ENCODE assay signal across 24 cellular contexts in the genomic region with DNA sequence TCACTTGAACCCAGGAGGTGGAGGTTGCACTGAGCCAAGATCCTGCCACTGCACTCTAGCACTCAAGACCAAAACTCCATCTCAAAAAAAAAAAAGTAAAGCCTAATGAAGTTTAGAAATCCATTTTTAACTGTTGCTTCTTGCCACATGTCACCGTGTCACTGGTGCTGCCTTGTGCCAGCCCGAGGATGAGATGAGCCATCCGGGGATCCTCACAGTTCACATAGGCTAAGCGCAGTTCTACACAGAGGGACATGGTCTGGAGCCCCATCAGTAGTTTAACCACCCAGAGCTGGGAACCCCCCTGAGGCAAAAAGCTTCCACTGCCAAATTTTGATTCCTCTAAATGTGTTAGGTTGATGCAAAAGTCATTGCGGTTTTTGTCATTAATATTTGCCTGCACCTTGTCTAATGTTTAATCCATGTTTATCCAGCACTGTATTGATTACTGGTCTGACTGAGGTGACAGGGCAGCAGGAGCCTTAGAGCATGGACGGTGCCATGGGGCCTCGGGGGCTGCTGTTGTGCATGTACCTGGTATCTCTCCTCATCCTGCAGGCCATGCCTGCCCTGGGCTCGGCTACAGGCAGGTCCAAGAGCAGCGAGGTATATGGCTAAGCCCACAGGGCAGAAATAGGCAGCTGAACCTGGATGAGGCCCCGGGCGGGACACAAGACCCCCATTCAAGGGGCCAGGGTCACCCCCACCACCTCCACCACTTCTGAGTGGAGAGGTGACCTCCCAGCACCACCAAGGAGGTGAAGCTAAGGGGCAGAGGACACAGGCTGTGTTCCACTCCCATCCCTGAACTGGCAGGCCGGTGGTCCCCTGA. TPM values are rescaled to one million over a fixed set of nuclear protein-coding genes. Genes with fewer than 3 reads are reported as not detected.
A peak's percentile ranks its signal among the peaks of the same experiment; 100 is the strongest.
DNase-seq lines count a peak whose midpoint lies in the region; ATAC-seq and TF ChIP-seq lines count a peak whose summit lies in the region.
"Had no signal": no experiment of that assay in that cellular context is flagged by ENCODE, and none has a peak within 500 bp of the region (broad histone marks: within the 10 kb centered on the region; RNA-seq: fewer than 3 reads in every experiment).

A gene with protein sequence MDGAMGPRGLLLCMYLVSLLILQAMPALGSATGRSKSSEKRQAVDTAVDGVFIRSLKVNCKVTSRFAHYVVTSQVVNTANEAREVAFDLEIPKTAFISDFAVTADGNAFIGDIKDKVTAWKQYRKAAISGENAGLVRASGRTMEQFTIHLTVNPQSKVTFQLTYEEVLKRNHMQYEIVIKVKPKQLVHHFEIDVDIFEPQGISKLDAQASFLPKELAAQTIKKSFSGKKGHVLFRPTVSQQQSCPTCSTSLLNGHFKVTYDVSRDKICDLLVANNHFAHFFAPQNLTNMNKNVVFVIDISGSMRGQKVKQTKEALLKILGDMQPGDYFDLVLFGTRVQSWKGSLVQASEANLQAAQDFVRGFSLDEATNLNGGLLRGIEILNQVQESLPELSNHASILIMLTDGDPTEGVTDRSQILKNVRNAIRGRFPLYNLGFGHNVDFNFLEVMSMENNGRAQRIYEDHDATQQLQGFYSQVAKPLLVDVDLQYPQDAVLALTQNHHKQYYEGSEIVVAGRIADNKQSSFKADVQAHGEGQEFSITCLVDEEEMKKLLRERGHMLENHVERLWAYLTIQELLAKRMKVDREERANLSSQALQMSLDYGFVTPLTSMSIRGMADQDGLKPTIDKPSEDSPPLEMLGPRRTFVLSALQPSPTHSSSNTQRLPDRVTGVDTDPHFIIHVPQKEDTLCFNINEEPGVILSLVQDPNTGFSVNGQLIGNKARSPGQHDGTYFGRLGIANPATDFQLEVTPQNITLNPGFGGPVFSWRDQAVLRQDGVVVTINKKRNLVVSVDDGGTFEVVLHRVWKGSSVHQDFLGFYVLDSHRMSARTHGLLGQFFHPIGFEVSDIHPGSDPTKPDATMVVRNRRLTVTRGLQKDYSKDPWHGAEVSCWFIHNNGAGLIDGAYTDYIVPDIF (plus strand): TSS at position 473 of the 832 bp plus-strand sequence. CDS start 17 bp downstream, at position 490.

- peak in 1 of 2 donors; percentile 48 for DNase-seq in activated naive CD4-positive, alpha-beta T cell treated with anti-CD3 and anti-CD28 coated beads, Interleukin-2, amount 50 U/mL, for 72 hours (ENCODE audit: low spot score in 2 of 2)
- DNase-seq in activated naive CD4-positive, alpha-beta T cell treated with anti-CD3 and anti-CD28 coated beads for 36 hours, result no peak
- DNase-seq in activated B cell treated with CpG ODN at 0.5 μM for 24 hours (peak; percentile 8), memory B cell (ENCODE audit: low spot score in 2 of 2) (peak in 1 of 2 donors; percentile 16), stomach (peak; percentile 21), MV-4-11 (lab: John Stamatoyannopoulos, UW) (no peak), SIG-M5 treated with dmso at 0.1 percent for 504 hours (lab: John Stamatoyannopoulos, UW; ENCODE audit: unreplicated experiment) (no peak), HEK293T (ENCODE audit: extremely low spot score) (no peak)
- DNase-seq: activated CD4-positive, alpha-beta T cell treated with anti-CD3 and anti-CD28 coated beads for 36 hours; amygdala; CD4-positive, alpha-beta memory T cell; central memory CD4-positive, alpha-beta T cell; NCI-H187; NCI-H2227 treated with DMSO at 0.1 percent for 48 hours; NCI-H82; small intestine; stimulated activated CD4-positive, alpha-beta T cell treated with anti-CD3 and anti-CD28 coated beads, Interleukin-4, amount 100 ng/mL, for 1 hour had no signal

- H3K9me3 Mint-ChIP-seq in activated naive CD4-positive, alpha-beta T cell treated with anti-CD3 and anti-CD28 coated beads, Interleukin-2, amount 50 U/mL, for 72 hours, result no peaks in the 10 kb centered on the region
- no peaks in the 10 kb centered on the region for H3K9me3 Mint-ChIP-seq in activated naive CD4-positive, alpha-beta T cell treated with anti-CD3 and anti-CD28 coated beads for 36 hours
- H3K9me3 Mint-ChIP-seq in activated B cell treated with CpG ODN at 0.5 μM for 24 hours, result no peaks in the 10 kb centered on the region
- no peaks in the 10 kb centered on the region for H3K9me3 Mint-ChIP-seq in memory B cell
- H3K9me3 Mint-ChIP-seq: CD4-positive, alpha-beta memory T cell had no signal

- TF ChIP-seq CTCF in activated B cell treated with CpG ODN at 0.5 μM for 24 hours (IDR thresholded peaks at IDR 0.05) (no peak), stomach (IDR thresholded peaks at IDR 0.05) (no peak)

- POLR2A ChIA-PET in activated B cell treated with CpG ODN at 0.5 μM for 24 hours (lab: Charles Lee), result no interaction called here
- POLR2A ChIA-PET in HEK293T (lab: Yijun Ruan, JAX), result no interaction called here

- 77 to 82% (median 80%) methylated on average over 12 of the region's 12 CpGs for WGBS in stomach, 5 donors

- TF ChIP-seq EP300 in stomach (IDR thresholded peaks at IDR 0.05), result no peak

- no peak for ATAC-seq in activated naive CD4-positive, alpha-beta T cell treated with anti-CD3 and anti-CD28 coated beads, Interleukin-2, amount 50 U/mL, for 72 hours
- no peak for ATAC-seq in activated B cell treated with CpG ODN at 0.5 μM for 24 hours (ENCODE audit: low read depth)
- no peak for ATAC-seq in memory B cell (ENCODE audit: low read depth)
- ATAC-seq: activated CD4-positive, alpha-beta T cell treated with anti-CD3 and anti-CD28 coated beads for 36 hours; esophagus mucosa had no signal

- H3K9me3 ChIP-seq in stomach, result no peaks in the 10 kb centered on the region
- H3K9me3 ChIP-seq: vagina had no signal

- H3K36me3 ChIP-seq in stomach, result no peaks in the 10 kb centered on the region
- H3K36me3 ChIP-seq: vagina had no signal

- H3K27ac Mint-ChIP-seq in activated naive CD4-positive, alpha-beta T cell treated with anti-CD3 and anti-CD28 coated beads, Interleukin-2, amount 50 U/mL, for 72 hours, result peak within 1 kb of the TSS; percentile 34 to 40
- H3K27ac Mint-ChIP-seq in activated naive CD4-positive, alpha-beta T cell treated with anti-CD3 and anti-CD28 coated beads for 36 hours, result no peak within 1 kb of the TSS
- no peak within 1 kb of the TSS for H3K27ac Mint-ChIP-seq in activated B cell treated with CpG ODN at 0.5 μM for 24 hours
- H3K27ac Mint-ChIP-seq in memory B cell, result peak within 1 kb of the TSS; percentile 99
- H3K27ac Mint-ChIP-seq: activated CD4-positive, alpha-beta T cell treated with anti-CD3 and anti-CD28 coated beads for 36 hours had no signal

- peaks cover 0 to 7% (median 0%) of the 10 kb centered on the region in 3 donors for H3K27me3 ChIP-seq in stomach
- H3K27me3 ChIP-seq: vagina had no signal

- H3K36me3 Mint-ChIP-seq in activated naive CD4-positive, alpha-beta T cell treated with anti-CD3 and anti-CD28 coated beads, Interleukin-2, amount 50 U/mL, for 72 hours, result no peaks in the 10 kb centered on the region
- no peaks in the 10 kb centered on the region for H3K36me3 Mint-ChIP-seq in activated naive CD4-positive, alpha-beta T cell treated with anti-CD3 and anti-CD28 coated beads for 36 hours (ENCODE audit: low read depth)
- H3K36me3 Mint-ChIP-seq in activated B cell treated with CpG ODN at 0.5 μM for 24 hours (ENCODE audit: low read depth), result no peaks in the 10 kb centered on the region
- no peaks in the 10 kb centered on the region for H3K36me3 Mint-ChIP-seq in memory B cell
- H3K36me3 Mint-ChIP-seq: CD4-positive, alpha-beta memory T cell had no signal

- intact Hi-C loops in activated naive CD4-positive, alpha-beta T cell treated with anti-CD3 and anti-CD28 coated beads for 36 hours (cut with micrococcal nuclease), result no loop called here
- intact Hi-C loops in activated B cell treated with CpG ODN at 0.5 μM for 24 hours (cut with micrococcal nuclease), result loop anchor here (10.0 kb wide), 1 partner anchor 243 kb away; a partner anchor contains a TSS
- intact Hi-C loops in stomach (cut with DNase I; ENCODE audit: low total_unique reads), result no loop called here

- no peak for TF ChIP-seq POLR2A in stomach (IDR thresholded peaks at IDR 0.05)

- H3K27me3 Mint-ChIP-seq in activated naive CD4-positive, alpha-beta T cell treated with anti-CD3 and anti-CD28 coated beads for 36 hours (ENCODE audit: low read depth), result no peaks in the 10 kb centered on the region
- no peaks in the 10 kb centered on the region for H3K27me3 Mint-ChIP-seq in activated B cell treated with CpG ODN at 0.5 μM for 24 hours
- no peaks in the 10 kb centered on the region for H3K27me3 Mint-ChIP-seq in memory B cell

- no peak within 1 kb of the TSS for H3K27ac ChIP-seq in stomach
- H3K27ac ChIP-seq: PC-9, vagina had no signal

- no peaks in the 10 kb centered on the region for H3K4me1 Mint-ChIP-seq in activated naive CD4-positive, alpha-beta T cell treated with anti-CD3 and anti-CD28 coated beads for 36 hours (ENCODE audit: low read depth)
- H3K4me1 Mint-ChIP-seq in activated B cell treated with CpG ODN at 0.5 μM for 24 hours, result peaks cover 14% of the 10 kb centered on the region
- peaks cover 12% of the 10 kb centered on the region for H3K4me1 Mint-ChIP-seq in memory B cell
- H3K4me1 Mint-ChIP-seq: activated CD4-positive, alpha-beta T cell treated with anti-CD3 and anti-CD28 coated beads for 36 hours; CD4-positive, alpha-beta memory T cell had no signal

- H3K4me3 Mint-ChIP-seq in activated naive CD4-positive, alpha-beta T cell treated with anti-CD3 and anti-CD28 coated beads for 36 hours, result no peak within 1 kb of the TSS
- H3K4me3 Mint-ChIP-seq in activated B cell treated with CpG ODN at 0.5 μM for 24 hours (no peak within 1 kb of the TSS), memory B cell (no peak within 1 kb of the TSS)
- H3K4me3 Mint-ChIP-seq: activated CD4-positive, alpha-beta T cell treated with anti-CD3 and anti-CD28 coated beads for 36 hours; CD4-positive, alpha-beta memory T cell had no signal

- H3K4me1 ChIP-seq in stomach, result peaks cover 0 to 10% (median 0%) of the 10 kb centered on the region in 4 donors
- H3K4me1 ChIP-seq: vagina had no signal

- no peak within 1 kb of the TSS for H3K4me3 ChIP-seq in stomach
- H3K4me3 ChIP-seq: PC-9, vagina had no signal

- CTCF ChIA-PET in activated naive CD4-positive, alpha-beta T cell treated with anti-CD3 and anti-CD28 coated beads for 36 hours (lab: Charles Lee), result no interaction called here
- CTCF ChIA-PET in activated B cell treated with CpG ODN at 0.5 μM for 24 hours (lab: Charles Lee), result no interaction called here
- CTCF ChIA-PET in HEK293T (lab: Yijun Ruan, JAX), result interaction anchor here (1.2 kb wide), 1 partner anchor 44 kb away, joined by 3 read pairs; no protein-coding TSS in a partner anchor

RNA-seq across cellular contexts. Expression of the gene that starts here (rescaled TPM):
- total RNA-seq in activated naive CD4-positive, alpha-beta T cell treated with anti-CD3 and anti-CD28 coated beads, Interleukin-2, amount 50 U/mL, for 72 hours, result not detected
- total RNA-seq in activated naive CD4-positive, alpha-beta T cell treated with anti-CD3 and anti-CD28 coated beads for 36 hours, result not detected
- total RNA-seq in activated B cell treated with CpG ODN at 0.5 μM for 24 hours (0.42 and 0.80 TPM in 2 replicates), stomach (not detected)
- 1 to 10 TPM in 1 of 3 donors, not detected in 2; 1.9 TPM for polyA plus RNA-seq in stomach
- total RNA-seq: activated CD4-positive, alpha-beta T cell treated with anti-CD3 and anti-CD28 coated beads for 36 hours; CD4-positive, alpha-beta memory T cell; Daoy; glomerular endothelial cell; lung microvascular endothelial cell; PC-9; SK-MEL-5 had no signal
- polyA plus RNA-seq: CD4-positive, alpha-beta memory T cell had no signal

Comparison
In these comparisons a context has a peak if more than half of its experiments do, and no peak if none do; other contexts are left out.
1. H3K27ac Mint-ChIP-seq: peak in activated naive CD4-positive, alpha-beta T cell treated with anti-CD3 and anti-CD28 coated beads, Interleukin-2, amount 50 U/mL, for 72 hours (2 of 2) and memory B cell (single experiment); none in activated naive CD4-positive, alpha-beta T cell treated with anti-CD3 and anti-CD28 coated beads for 36 hours (single experiment) and activated B cell treated with CpG ODN at 0.5 μM for 24 hours (single experiment).
2. Peak in DNase-seq in activated B cell treated with CpG ODN at 0.5 μM for 24 hours; RNA of the gene not detected or under 1 TPM.